In the genomic region with DNA sequence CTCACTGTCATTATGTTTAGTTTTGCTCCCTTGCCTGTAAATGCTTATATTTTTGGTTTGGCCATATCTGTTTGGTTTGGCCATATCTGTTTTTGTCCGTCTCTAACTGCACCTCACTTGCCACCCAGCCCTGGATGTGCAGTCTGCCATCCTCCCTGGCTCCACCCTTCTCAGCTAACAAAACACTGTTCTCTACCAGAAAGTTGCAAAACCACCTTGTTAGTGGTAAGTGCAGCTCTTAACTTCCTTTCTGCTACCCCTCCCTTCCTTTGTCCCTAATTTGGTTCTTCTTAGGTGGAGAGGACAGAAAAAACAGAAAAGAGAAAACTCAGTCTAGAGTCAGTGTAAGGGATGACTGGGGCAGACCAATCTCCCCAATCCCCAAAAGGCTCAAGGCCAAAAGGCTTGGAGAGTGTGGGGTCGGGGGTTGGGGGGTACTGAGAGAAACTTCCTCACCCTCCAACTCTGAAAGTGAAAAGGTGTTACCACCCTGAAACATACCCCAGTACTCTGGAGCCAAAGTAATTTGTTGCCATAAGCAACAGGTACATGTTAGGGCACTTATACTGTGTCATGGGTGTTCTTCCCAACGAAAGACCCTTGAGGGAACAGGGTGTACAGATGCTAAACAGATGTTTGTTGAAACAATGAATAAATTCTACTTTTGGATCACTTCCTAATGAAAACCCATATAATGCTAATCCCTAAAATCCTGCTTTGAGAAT, we compare ENCODE assay signal across 11 cellular contexts. TPM values are rescaled to one million over a fixed set of nuclear protein-coding genes. Genes with fewer than 3 reads are reported as not detected.
DNase-seq lines count a peak whose midpoint lies in the region; ATAC-seq and TF ChIP-seq lines count a peak whose summit lies in the region.
"Had no signal": no experiment of that assay in that cellular context is flagged by ENCODE, and none has a peak within 500 bp of the region (broad histone marks: within the 10 kb centered on the region; RNA-seq: fewer than 3 reads in every experiment).

No MANE protein-coding gene starts in this region.

- no peaks in the 10 kb centered on the region for H3K9me2 ChIP-seq in OCI-LY7 (ENCODE audit: insufficient read depth, low read length)

- POLR2A ChIA-PET in OCI-LY7 (lab: Charles Lee), result interaction anchor here (0.6 to 2.2 kb wide), 8 partner anchors 12 to 217 kb away, joined by 3 to 5 read pairs (median 4); partner anchors contain the start of gene DAZAP2

- peaks cover 39% of the 10 kb centered on the region for H3K4me1 Mint-ChIP-seq in type B pancreatic cell (ENCODE audit: unreplicated experiment)

- H4K20me1 ChIP-seq in OCI-LY7 (ENCODE audit: insufficient read depth, low read length) (no peaks in the 10 kb centered on the region), mammary epithelial cell (ENCODE audit: insufficient read depth, low read length) (no peaks in the 10 kb centered on the region)

- no peaks in the 10 kb centered on the region for H3K4me1 ChIP-seq in left ventricle myocardium inferior
- H3K4me1 ChIP-seq in OCI-LY7 (ENCODE audit: insufficient read depth, low read length, poor library complexity, severe bottlenecking), result peaks cover 57% of the 10 kb centered on the region
- H3K4me1 ChIP-seq in mammary epithelial cell (ENCODE audit: insufficient read depth, low read length), result peaks cover 8% of the 10 kb centered on the region
- H3K4me1 ChIP-seq: psoas muscle had no signal

- DNase-seq in left ventricle myocardium superior, result no peak
- DNase-seq in left ventricle myocardium inferior, result no peak
- peak; percentile 41 for DNase-seq in OCI-LY7 (ENCODE audit: low spot score)
- DNase-seq in mammary epithelial cell, result no peak
- no peak for DNase-seq in type B pancreatic cell (ENCODE audit: extremely low spot score, unreplicated experiment)
- DNase-seq in midbrain (lab: John Stamatoyannopoulos, UW), result no peak
- DNase-seq: psoas muscle, T1000 had no signal

- H3K36me3 Mint-ChIP-seq in type B pancreatic cell, result no peaks in the 10 kb centered on the region

- peak overlapping the region; percentile 93 for H3K27ac Mint-ChIP-seq in type B pancreatic cell

- no peaks in the 10 kb centered on the region for H3K27me3 Mint-ChIP-seq in type B pancreatic cell

- H3K4me2 ChIP-seq in OCI-LY7 (ENCODE audit: low read length) (peak overlapping the region; percentile 48), mammary epithelial cell (ENCODE audit: insufficient read depth, low read depth, low read length) (no peak overlapping the region)

- peaks cover 6% of the 10 kb centered on the region for H3K27me3 ChIP-seq in left ventricle myocardium inferior (ENCODE audit: low read depth)
- no peaks in the 10 kb centered on the region for H3K27me3 ChIP-seq in mammary epithelial cell (ENCODE audit: insufficient read depth, low read length)

- H3K4me3 ChIP-seq in left ventricle myocardium inferior (no peak overlapping the region), OCI-LY7 (ENCODE audit: low read depth, low read length, poor library complexity, severe bottlenecking) (peak overlapping the region; percentile 7), mammary epithelial cell (replicated peaks in 1 of 3; ENCODE audit: insufficient read depth in 1 of 3, low read depth in 2 of 3, low read length in 3 of 3) (no peak overlapping the region)
- H3K4me3 ChIP-seq: psoas muscle had no signal

- H3K27ac ChIP-seq in left ventricle myocardium inferior (replicated peaks), result no peak overlapping the region
- H3K27ac ChIP-seq in OCI-LY7 (ENCODE audit: low read depth, low read length, poor library complexity, severe bottlenecking), result peak overlapping the region; percentile 9
- H3K27ac ChIP-seq in mammary epithelial cell (ENCODE audit: insufficient read depth, low read depth, low read length), result no peak overlapping the region
- H3K27ac ChIP-seq: psoas muscle had no signal

- H2AFZ ChIP-seq in OCI-LY7 (ENCODE audit: low read length) (peak overlapping the region; percentile 19; the same call in 1 of the 2 replicates), mammary epithelial cell (ENCODE audit: low read depth, low read length) (peak overlapping the region; percentile 40)

- H3K9me3 Mint-ChIP-seq in type B pancreatic cell, result peaks cover 5% of the 10 kb centered on the region

- H3K9ac ChIP-seq in mammary epithelial cell (ENCODE audit: insufficient read depth, low read length), result no peak overlapping the region

- WGBS in mammary epithelial cell (ENCODE audit: low coverage, missing lambda C conversion rate), result 92% methylated on average over 3 of the region's 3 CpGs

- CTCF ChIA-PET in OCI-LY7 (lab: Charles Lee; ENCODE audit: unreplicated experiment), result interaction anchor here (1.1 kb wide), 1 partner anchor 21 kb away, joined by 3 read pairs; no protein-coding TSS in a partner anchor
- CTCF ChIA-PET in mammary epithelial cell (lab: Charles Lee; ENCODE audit: low non-redundant PET), result no interaction called here

- in situ Hi-C loops in mammary epithelial cell (cut with MboI; ENCODE audit: low sequenced_read_pairs in 2 of 2), result no loop called here

- no peaks in the 10 kb centered on the region for H3K9me3 ChIP-seq in left ventricle myocardium inferior (replicated peaks)
- H3K9me3 ChIP-seq in OCI-LY7 (ENCODE audit: low read length), result no peaks in the 10 kb centered on the region
- H3K9me3 ChIP-seq in mammary epithelial cell (replicated peaks; ENCODE audit: insufficient read depth, low read length), result no peaks in the 10 kb centered on the region
- H3K9me3 ChIP-seq: psoas muscle had no signal

- H3K4me3 Mint-ChIP-seq in type B pancreatic cell, result peak overlapping the region; percentile 40

- no peak for TF ChIP-seq CTCF in left ventricle myocardium inferior (IDR thresholded peaks at IDR 0.05; ENCODE audit: borderline replicate concordance)
- TF ChIP-seq CTCF in OCI-LY7 (conservative IDR thresholded peaks at IDR 0.05; ENCODE audit: low read length), result no peak
- no peak for TF ChIP-seq CTCF in mammary epithelial cell (conservative IDR thresholded peaks at IDR 0.05 in 1 of 2, IDR thresholded peaks at IDR 0.05 in 1 of 2; ENCODE audit: extremely low read depth in 1 of 2, insufficient read depth in 1 of 2, low read depth in 1 of 2, low read length in 2 of 2)
- no peak for TF ChIP-seq CTCF in type B pancreatic cell (conservative IDR thresholded peaks at IDR 0.05)

- H3K36me3 ChIP-seq in left ventricle myocardium inferior (no peaks in the 10 kb centered on the region), OCI-LY7 (ENCODE audit: insufficient read depth, low read length) (no peaks in the 10 kb centered on the region), mammary epithelial cell (ENCODE audit: insufficient read depth, low read length) (no peaks in the 10 kb centered on the region)

- no peaks in the 10 kb centered on the region for H3K79me2 ChIP-seq in OCI-LY7 (ENCODE audit: insufficient read depth, low read depth, low read length)
- no peaks in the 10 kb centered on the region for H3K79me2 ChIP-seq in mammary epithelial cell (ENCODE audit: insufficient read depth, low read length)

- dilution Hi-C loops in mammary epithelial cell (cut with HindIII; ENCODE audit: low sequenced_read_pairs), result no loop called here

- intact Hi-C loops in left ventricle myocardium superior (cut with micrococcal nuclease) (no loop called here), left ventricle myocardium inferior (cut with micrococcal nuclease) (no loop called here), OCI-LY7 (cut with micrococcal nuclease; ENCODE audit: unreplicated experiment) (no loop called here), mammary epithelial cell (cut with micrococcal nuclease) (no loop called here)

- BruUV-seq in OCI-LY7 (replicated peaks; lab: Mats Ljungman, UMichigan), result no TSS peak
- BruUV-seq in mammary epithelial cell (replicated peaks; lab: Mats Ljungman, UMichigan), result no TSS peak

- ATAC-seq in left ventricle myocardium superior (peak; percentile 34), GM21526 (IDR thresholded peaks at IDR 0.05; ENCODE audit: low FRiP score, unreplicated experiment) (no peak), GM21360 (IDR thresholded peaks at IDR 0.05; ENCODE audit: unreplicated experiment) (no peak)
- ATAC-seq: psoas muscle had no signal

RNA-seq across cellular contexts. Expression of gene BIN2, which starts 5.0 kb away (rescaled TPM):
- 1.7 TPM for total RNA-seq in left ventricle myocardium superior
- 1.6 TPM for total RNA-seq in left ventricle myocardium inferior
- 0.31 and 0.88 TPM in 2 replicates for total RNA-seq in OCI-LY7 (2014; rRNA removed; shearing (Covaris generic))
- total RNA-seq in OCI-LY7 (2022), result 9.7 and 14.7 TPM in 2 replicates
- total RNA-seq in mammary epithelial cell, result not detected
- polyA plus RNA-seq in mammary epithelial cell, result not detected
- polyA minus RNA-seq in mammary epithelial cell, result not detected
- 0.19 TPM in 1 of 2 replicates, not detected in the other for total RNA-seq in type B pancreatic cell (ENCODE audit: low replicate concordance)
- total RNA-seq: endothelial cell of umbilical vein had no signal
- polyA plus RNA-seq: endothelial cell of umbilical vein had no signal

RNA-seq across cellular contexts. Expression of gene CELA1, which starts 27.5 kb away (rescaled TPM):
- total RNA-seq in left ventricle myocardium superior (not detected), left ventricle myocardium inferior (not detected), OCI-LY7 (2022) (not detected in 2 replicates), mammary epithelial cell (not detected), type B pancreatic cell (ENCODE audit: low replicate concordance) (not detected in 2 replicates)
- not detected in 2 replicates for total RNA-seq in OCI-LY7 (2014; rRNA removed; shearing (Covaris generic))
- polyA plus RNA-seq in mammary epithelial cell, result not detected
- not detected for polyA minus RNA-seq in mammary epithelial cell
- total RNA-seq: endothelial cell of umbilical vein, psoas muscle had no signal
- polyA plus RNA-seq: endothelial cell of umbilical vein, psoas muscle had no signal

RNA-seq across cellular contexts. Expression of gene SMAGP, which starts 48.8 kb away (rescaled TPM):
- 3.4 TPM for total RNA-seq in left ventricle myocardium superior
- 3.3 TPM for total RNA-seq in left ventricle myocardium inferior
- not detected in 2 replicates for total RNA-seq in OCI-LY7 (2014; rRNA removed; shearing (Covaris generic))
- 1.9 and 2.6 TPM in 2 replicates for total RNA-seq in OCI-LY7 (2022)
- 10 to 100 TPM; 21.2 to 34.3 TPM for total RNA-seq in mammary epithelial cell
- polyA plus RNA-seq in mammary epithelial cell, result 47.6 TPM
- 35.5 TPM for polyA minus RNA-seq in mammary epithelial cell
- 35.5 and 80.7 TPM in 2 replicates for total RNA-seq in type B pancreatic cell (ENCODE audit: low replicate concordance)
